In the genomic region with DNA sequence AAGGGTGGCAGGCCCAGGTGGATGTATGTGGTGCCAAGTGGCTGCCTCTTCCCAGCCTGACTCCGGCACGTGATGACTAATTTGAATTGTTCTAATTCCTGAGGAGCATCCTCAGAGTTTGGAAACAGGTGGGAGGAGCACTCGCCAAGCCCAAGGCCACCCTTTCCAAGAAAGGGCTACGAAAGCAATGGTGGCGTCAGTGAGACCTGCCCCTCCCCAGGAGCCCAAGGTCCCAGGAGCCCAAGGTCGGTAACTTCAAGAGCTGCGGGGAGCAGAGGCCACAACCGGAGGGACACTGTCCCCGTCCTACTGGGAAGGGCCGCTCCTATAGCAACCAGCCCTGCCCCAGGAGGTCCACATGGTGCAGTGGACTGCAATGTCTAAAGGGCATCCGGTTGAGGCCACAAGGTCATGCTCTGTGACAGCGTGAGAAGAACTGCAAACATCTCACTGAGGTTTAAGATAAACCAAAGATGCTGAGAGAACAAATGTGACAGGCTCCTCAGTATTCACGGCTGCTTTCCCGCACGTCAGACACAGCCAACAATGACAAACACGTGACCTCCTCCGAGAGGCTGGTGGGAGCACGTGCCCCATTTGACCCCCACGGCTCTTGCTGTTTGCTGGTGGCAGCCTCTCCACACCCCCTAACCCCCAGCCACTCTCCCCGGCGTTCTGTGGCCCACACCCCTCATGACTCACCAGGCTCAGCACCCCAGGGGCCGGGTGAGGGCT, we compare ENCODE assay signal across 1 cellular context.
TF ChIP-seq lines count a peak whose summit lies in the region.

No MANE protein-coding gene starts in this region.

TF ChIP-seq in IMR-90, 13 proteins besides CTCF, POLR2A, EP300 and RAD21 (continued from another document):
- TF ChIP-seq, protein P1, sequence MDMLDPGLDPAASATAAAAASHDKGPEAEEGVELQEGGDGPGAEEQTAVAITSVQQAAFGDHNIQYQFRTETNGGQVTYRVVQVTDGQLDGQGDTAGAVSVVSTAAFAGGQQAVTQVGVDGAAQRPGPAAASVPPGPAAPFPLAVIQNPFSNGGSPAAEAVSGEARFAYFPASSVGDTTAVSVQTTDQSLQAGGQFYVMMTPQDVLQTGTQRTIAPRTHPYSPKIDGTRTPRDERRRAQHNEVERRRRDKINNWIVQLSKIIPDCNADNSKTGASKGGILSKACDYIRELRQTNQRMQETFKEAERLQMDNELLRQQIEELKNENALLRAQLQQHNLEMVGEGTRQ (IDR thresholded peaks at IDR 0.05; ENCODE audit: low read depth, low read length), result peak; percentile 78
- no peak for TF ChIP-seq MXI1 (IDR thresholded peaks at IDR 0.05; ENCODE audit: borderline replicate concordance, low read depth, low read length)
